ENCODE assay signal across 17 cellular contexts in genomic region chr3:130916507-130917167, GRCh38. TPM values are rescaled to one million over a fixed set of nuclear protein-coding genes. Genes with fewer than 3 reads are reported as not detected.
DNase-seq lines count a peak whose midpoint lies in the region; ATAC-seq and TF ChIP-seq lines count a peak whose summit lies in the region.
"Had no signal": no experiment of that assay in that cellular context is flagged by ENCODE, and none has a peak within 500 bp of the region (broad histone marks: within the 10 kb centered on the region; RNA-seq: fewer than 3 reads in every experiment).

No MANE protein-coding gene starts in this region.

- intact Hi-C loops in left lung (cut with DNase I), result no loop called here

- H3K4me3 Mint-ChIP-seq in naive B cell, result peak overlapping the region in 4 of 8 donors; percentile 23 to 76 (median 42)
- H3K4me3 Mint-ChIP-seq in type B pancreatic cell, result no peak overlapping the region
- H3K4me3 Mint-ChIP-seq: activated CD4-positive, alpha-beta memory T cell treated with anti-CD3 and anti-CD28 coated beads, Interleukin-2, amount 10 ng/mL, durations not matched to agents 7 days and 5 days; activated naive CD8-positive, alpha-beta T cell treated with anti-CD3 and anti-CD28 coated beads, Interleukin-2, amount 50 U/mL, for 24 hours; endodermal cell had no signal

- peaks cover 0 to 11% of the 10 kb centered on the region in 2 donors for H3K4me1 ChIP-seq in left lung

- TF ChIP-seq CTCF in left lung (IDR thresholded peaks at IDR 0.05) (no peak), type B pancreatic cell (conservative IDR thresholded peaks at IDR 0.05) (no peak)

- H3K9me3 ChIP-seq in left lung, result peaks cover 0 to 6% of the 10 kb centered on the region in 2 donors

- H3K27ac Mint-ChIP-seq in naive B cell (peak overlapping the region; percentile 7 to 84 (median 32)), type B pancreatic cell (no peak overlapping the region)
- H3K27ac Mint-ChIP-seq: activated CD4-positive, alpha-beta memory T cell treated with anti-CD3 and anti-CD28 coated beads, Interleukin-2, amount 10 ng/mL, durations not matched to agents 7 days and 5 days; activated naive CD8-positive, alpha-beta T cell treated with anti-CD3 and anti-CD28 coated beads, Interleukin-2, amount 50 U/mL, for 24 hours; endodermal cell had no signal

- H3K36me3 ChIP-seq in left lung, result no peaks in the 10 kb centered on the region

- ATAC-seq in GM21528 (IDR thresholded peaks at IDR 0.05; ENCODE audit: low FRiP score, unreplicated experiment) (peak; percentile 78), HG03378 (IDR thresholded peaks at IDR 0.05; ENCODE audit: unreplicated experiment) (peak; percentile 81), naive B cell (ENCODE audit: low read depth in 2 of 2) (peak; percentile 46 to 47), left lung (no peak)
- ATAC-seq: activated naive CD8-positive, alpha-beta T cell treated with anti-CD3 and anti-CD28 coated beads, Interleukin-2, amount 50 U/mL, for 24 hours; HepG2; sciatic nerve had no signal

- H3K27ac ChIP-seq in left lung, result no peak overlapping the region
- H3K27ac ChIP-seq: 22Rv1 had no signal

- H3K36me3 Mint-ChIP-seq in naive B cell (no peaks in the 10 kb centered on the region), type B pancreatic cell (peaks cover 21% of the 10 kb centered on the region)

- H3K27me3 ChIP-seq in left lung, result no peaks in the 10 kb centered on the region

- peaks cover 17 to 50% (median 48%) of the 10 kb centered on the region in 3 donors for H3K4me1 Mint-ChIP-seq in naive B cell
- H3K4me1 Mint-ChIP-seq in type B pancreatic cell (ENCODE audit: unreplicated experiment), result no peaks in the 10 kb centered on the region
- H3K4me1 Mint-ChIP-seq: endodermal cell had no signal

- peak; percentile 33 for DNase-seq in DMS 273 (lab: John Stamatoyannopoulos, UW; ENCODE audit: unreplicated experiment)
- no peak for DNase-seq in DMS 273 treated with DMSO at 0.1 percent for 48 hours (lab: John Stamatoyannopoulos, UW)
- no peak for DNase-seq in naive B cell
- no peak for DNase-seq in left lung
- no peak for DNase-seq in type B pancreatic cell (ENCODE audit: extremely low spot score, unreplicated experiment)
- no peak for DNase-seq in AG08395 (ENCODE audit: low spot score)
- DNase-seq: activated CD4-positive, alpha-beta memory T cell treated with anti-CD3 and anti-CD28 coated beads, Interleukin-2, amount 10 ng/mL, durations not matched to agents 7 days and 5 days; activated naive CD8-positive, alpha-beta T cell treated with anti-CD3 and anti-CD28 coated beads, Interleukin-2, amount 50 U/mL, for 24 hours; DMS153; endodermal cell; hippocampal formation; NCI-H2227 treated with DMSO at 0.1 percent for 48 hours had no signal

- no peak overlapping the region for H3K4me3 ChIP-seq in left lung

- H3K9me3 Mint-ChIP-seq in naive B cell (peaks cover 0 to 10% (median 2%) of the 10 kb centered on the region in 7 donors), type B pancreatic cell (no peaks in the 10 kb centered on the region)
- H3K9me3 Mint-ChIP-seq: activated CD4-positive, alpha-beta memory T cell treated with anti-CD3 and anti-CD28 coated beads, Interleukin-2, amount 10 ng/mL, durations not matched to agents 7 days and 5 days had no signal

- H3K27me3 Mint-ChIP-seq in naive B cell, result no peaks in the 10 kb centered on the region
- no peaks in the 10 kb centered on the region for H3K27me3 Mint-ChIP-seq in type B pancreatic cell
- H3K27me3 Mint-ChIP-seq: activated CD4-positive, alpha-beta memory T cell treated with anti-CD3 and anti-CD28 coated beads, Interleukin-2, amount 10 ng/mL, durations not matched to agents 7 days and 5 days; activated naive CD8-positive, alpha-beta T cell treated with anti-CD3 and anti-CD28 coated beads, Interleukin-2, amount 50 U/mL, for 24 hours had no signal

RNA-seq across cellular contexts. Expression of gene ATP2C1, which starts 22.8 kb away (rescaled TPM):
- polyA plus RNA-seq in naive B cell (ENCODE audit: low read depth in 6 of 6), result 10 to 100 TPM in 4 of 6 donors, 1 to 10 TPM in 2; 8.6 to 17.5 (median 12.7) TPM
- total RNA-seq in left lung (100 to 1,000 TPM; 114 to 161 TPM), type B pancreatic cell (ENCODE audit: low replicate concordance) (78.3 and 81.0 TPM in 2 replicates)
